ENCODE assay signal across 8 cellular contexts in genomic region chr2:169479257-169480078, GRCh38.
DNase-seq lines count a peak whose midpoint lies in the region; ATAC-seq and TF ChIP-seq lines count a peak whose summit lies in the region.

Gene BBS5, plus strand, starts transcription at chr2:169479494. Its CDS starts 60 bp downstream, at chr2:169479554.

- peak; percentile 74 for TF ChIP-seq CTCF in C4-2B (conservative IDR thresholded peaks at IDR 0.05)
- peak; percentile 48 for TF ChIP-seq CTCF in epithelial cell of esophagus (IDR thresholded peaks at IDR 0.05; ENCODE audit: insufficient read depth, low read depth, low read length, missing control alignments)

- H3K4me3 ChIP-seq in epithelial cell of esophagus (ENCODE audit: low read length), result peak within 1 kb of the TSS; percentile 85

- ATAC-seq in GM19372 (IDR thresholded peaks at IDR 0.05; ENCODE audit: low read depth, unreplicated experiment), result peak; percentile 97
- ATAC-seq in HG03558 (IDR thresholded peaks at IDR 0.05; ENCODE audit: extremely low read depth, unreplicated experiment), result peak; percentile 89

- H3K27ac ChIP-seq in C4-2B, result peak within 1 kb of the TSS; percentile 60

- DNase-seq in NOMO-1 (lab: John Stamatoyannopoulos, UW; ENCODE audit: unreplicated experiment in 2 of 2) (peak; percentile 70 to 83), epithelial cell of esophagus (ENCODE audit: low read depth) (peak; percentile 84), middle frontal gyrus (ENCODE audit: extremely low spot score, low spot score) (peak; percentile 78)
- DNase-seq in activated CD8-positive, alpha-beta memory T cell treated with anti-CD3 and anti-CD28 coated beads, Interleukin-2, amount 50 U/mL, for 4 hours, result peak; percentile 71
- DNase-seq in stimulated activated CD8-positive, alpha-beta memory T cell treated with anti-CD3 and anti-CD28 coated beads, Interleukin-2, amount 100 ng/mL, for 1 hour (ENCODE audit: low read depth in 2 of 2), result peak; percentile 27 to 39

Comparison
In these comparisons a context has a peak if more than half of its experiments do, and no peak if none do; other contexts are left out.
1. Peak in every context shown above with its lines: DNase-seq, ATAC-seq, H3K4me3 ChIP-seq and H3K27ac ChIP-seq.
2. DNase-seq: peak in every context shown above with its lines; median percentile 84 in epithelial cell of esophagus; 78 in middle frontal gyrus; 76 in NOMO-1; 71 in activated CD8-positive, alpha-beta memory T cell treated with anti-CD3 and anti-CD28 coated beads, Interleukin-2, amount 50 U/mL, for 4 hours; 33 in stimulated activated CD8-positive, alpha-beta memory T cell treated with anti-CD3 and anti-CD28 coated beads, Interleukin-2, amount 100 ng/mL, for 1 hour.